In the genomic region with DNA sequence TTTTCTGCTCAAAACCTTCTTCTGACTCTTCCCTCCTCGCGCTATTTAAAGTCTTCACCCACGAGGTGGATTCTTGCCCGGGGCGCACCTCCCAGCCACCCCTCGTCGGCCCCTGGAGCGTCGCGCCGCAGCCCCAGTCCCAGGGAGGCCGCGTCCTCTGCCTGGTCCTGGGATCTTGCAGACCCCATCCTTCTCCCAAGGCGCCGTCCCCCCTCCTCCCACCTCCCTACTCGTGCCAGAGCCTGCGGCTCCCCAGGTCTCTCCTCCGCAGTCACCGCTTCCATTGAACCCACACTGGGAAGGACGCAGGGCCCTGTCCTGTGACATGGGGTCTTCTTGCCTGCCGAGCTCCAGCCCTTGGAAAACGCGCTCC, we compare ENCODE assay signal across 1 cellular context.
TF ChIP-seq lines count a peak whose summit lies in the region.

No MANE protein-coding gene starts in this region.

TF ChIP-seq in SK-N-SH, 30 proteins besides CTCF, POLR2A, EP300 and RAD21 (continued from another document):
- TF ChIP-seq, protein P1, sequence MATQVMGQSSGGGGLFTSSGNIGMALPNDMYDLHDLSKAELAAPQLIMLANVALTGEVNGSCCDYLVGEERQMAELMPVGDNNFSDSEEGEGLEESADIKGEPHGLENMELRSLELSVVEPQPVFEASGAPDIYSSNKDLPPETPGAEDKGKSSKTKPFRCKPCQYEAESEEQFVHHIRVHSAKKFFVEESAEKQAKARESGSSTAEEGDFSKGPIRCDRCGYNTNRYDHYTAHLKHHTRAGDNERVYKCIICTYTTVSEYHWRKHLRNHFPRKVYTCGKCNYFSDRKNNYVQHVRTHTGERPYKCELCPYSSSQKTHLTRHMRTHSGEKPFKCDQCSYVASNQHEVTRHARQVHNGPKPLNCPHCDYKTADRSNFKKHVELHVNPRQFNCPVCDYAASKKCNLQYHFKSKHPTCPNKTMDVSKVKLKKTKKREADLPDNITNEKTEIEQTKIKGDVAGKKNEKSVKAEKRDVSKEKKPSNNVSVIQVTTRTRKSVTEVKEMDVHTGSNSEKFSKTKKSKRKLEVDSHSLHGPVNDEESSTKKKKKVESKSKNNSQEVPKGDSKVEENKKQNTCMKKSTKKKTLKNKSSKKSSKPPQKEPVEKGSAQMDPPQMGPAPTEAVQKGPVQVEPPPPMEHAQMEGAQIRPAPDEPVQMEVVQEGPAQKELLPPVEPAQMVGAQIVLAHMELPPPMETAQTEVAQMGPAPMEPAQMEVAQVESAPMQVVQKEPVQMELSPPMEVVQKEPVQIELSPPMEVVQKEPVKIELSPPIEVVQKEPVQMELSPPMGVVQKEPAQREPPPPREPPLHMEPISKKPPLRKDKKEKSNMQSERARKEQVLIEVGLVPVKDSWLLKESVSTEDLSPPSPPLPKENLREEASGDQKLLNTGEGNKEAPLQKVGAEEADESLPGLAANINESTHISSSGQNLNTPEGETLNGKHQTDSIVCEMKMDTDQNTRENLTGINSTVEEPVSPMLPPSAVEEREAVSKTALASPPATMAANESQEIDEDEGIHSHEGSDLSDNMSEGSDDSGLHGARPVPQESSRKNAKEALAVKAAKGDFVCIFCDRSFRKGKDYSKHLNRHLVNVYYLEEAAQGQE (IDR thresholded peaks at IDR 0.05; ENCODE audit: low read depth, low read length), result no peak
- TF ChIP-seq FOXM1 (IDR thresholded peaks at IDR 0.05; ENCODE audit: low read depth) (no peak), ELF1 (IDR thresholded peaks at IDR 0.05) (no peak), POLR2AphosphoS5 (IDR thresholded peaks at IDR 0.05; ENCODE audit: low read depth, low read length) (no peak), NRF1 (IDR thresholded peaks at IDR 0.05; ENCODE audit: low read depth, low read length) (no peak), SIN3A (IDR thresholded peaks at IDR 0.05; ENCODE audit: borderline replicate concordance, low read depth, low read length) (no peak)
